22 cellular contexts compared by ENCODE assay signal in genomic region chr20:49233226-49233625, GRCh38.
"Had no signal": no experiment of that assay in that cellular context is flagged by ENCODE, and none has a peak within 500 bp of the region (broad histone marks: within the 10 kb centered on the region; RNA-seq: fewer than 3 reads in every experiment).

No MANE protein-coding gene starts in this region.

- H3K27me3 ChIP-seq: MG63, SJCRH30 had no signal

- H3K9me3 ChIP-seq: MG63, SJCRH30 had no signal

- H3K27ac ChIP-seq: SJCRH30 had no signal

- ATAC-seq: Panc1, PC-3, Right ventricle myocardium inferior, SK-N-SH treated with all-trans-retinoic acid at 6 μM for 48 hours had no signal

- DNase-seq: KBM-7, MG63, NCI-H1092, NCI-H1105 treated with DMSO at 0.1 percent for 48 hours, NCI-H1417 treated with DMSO at 0.1 percent for 48 hours, NCI-H146, NCI-H1694 treated with DMSO at 0.1 percent for 48 hours, NCI-H1930, NCI-H2081, NCI-H2107, NCI-H226, NCI-H446, NCI-H510A, NCI-H524 treated with DMSO at 0.1 percent for 48 hours, NCI-H69, NCI-H774, PC-3, SHP77 treated with DMSO at 0.1 percent for 48 hours, SJCRH30 had no signal

- H3K4me3 ChIP-seq: MG63, SJCRH30 had no signal
